ENCODE assay signal across 1 cellular context in the genomic region with DNA sequence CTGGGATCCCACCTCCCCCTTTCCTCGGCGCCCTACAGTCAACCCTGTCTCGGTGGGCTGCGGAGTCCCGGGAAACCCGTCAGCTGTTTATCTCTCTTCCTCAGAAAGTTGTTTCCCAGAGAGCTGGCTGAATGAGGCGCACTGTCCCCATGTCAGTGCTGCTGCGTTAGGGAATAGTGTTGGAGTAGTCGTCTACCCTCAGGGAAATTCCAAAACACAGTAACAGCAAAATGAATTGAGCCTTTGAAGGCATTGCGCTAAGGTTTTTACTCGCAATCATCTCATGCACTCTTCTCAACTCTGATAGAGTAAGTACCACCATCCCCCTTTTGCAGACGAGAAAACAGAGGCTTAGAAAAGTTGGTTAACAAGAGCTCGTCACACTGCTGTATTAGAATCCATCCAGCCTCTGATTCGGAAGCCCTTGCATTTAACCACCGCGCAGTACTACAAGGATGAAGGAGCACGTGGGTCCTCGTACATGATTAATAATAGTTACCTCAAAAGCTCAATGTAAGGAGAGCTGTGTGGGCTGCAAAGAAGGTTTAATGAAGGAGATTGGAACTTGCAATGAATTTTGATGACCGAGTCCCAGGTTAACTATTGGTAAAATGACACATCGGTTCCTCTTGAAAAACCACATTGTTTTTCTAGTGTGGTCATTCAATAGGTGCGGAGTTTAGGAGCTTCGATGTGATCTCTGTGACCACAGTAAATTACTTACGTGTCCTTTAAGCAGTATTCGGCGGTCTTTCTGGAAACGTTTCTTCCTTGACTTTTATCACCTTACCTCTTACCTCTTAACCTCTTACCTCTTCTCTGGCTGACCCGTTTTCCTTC.
TF ChIP-seq lines count a peak whose summit lies in the region.

No MANE protein-coding gene starts in this region.

TF ChIP-seq in K562, 482 proteins besides CTCF, POLR2A, EP300 and RAD21 (continued from another document and continues in another):
- TF ChIP-seq, protein P1, sequence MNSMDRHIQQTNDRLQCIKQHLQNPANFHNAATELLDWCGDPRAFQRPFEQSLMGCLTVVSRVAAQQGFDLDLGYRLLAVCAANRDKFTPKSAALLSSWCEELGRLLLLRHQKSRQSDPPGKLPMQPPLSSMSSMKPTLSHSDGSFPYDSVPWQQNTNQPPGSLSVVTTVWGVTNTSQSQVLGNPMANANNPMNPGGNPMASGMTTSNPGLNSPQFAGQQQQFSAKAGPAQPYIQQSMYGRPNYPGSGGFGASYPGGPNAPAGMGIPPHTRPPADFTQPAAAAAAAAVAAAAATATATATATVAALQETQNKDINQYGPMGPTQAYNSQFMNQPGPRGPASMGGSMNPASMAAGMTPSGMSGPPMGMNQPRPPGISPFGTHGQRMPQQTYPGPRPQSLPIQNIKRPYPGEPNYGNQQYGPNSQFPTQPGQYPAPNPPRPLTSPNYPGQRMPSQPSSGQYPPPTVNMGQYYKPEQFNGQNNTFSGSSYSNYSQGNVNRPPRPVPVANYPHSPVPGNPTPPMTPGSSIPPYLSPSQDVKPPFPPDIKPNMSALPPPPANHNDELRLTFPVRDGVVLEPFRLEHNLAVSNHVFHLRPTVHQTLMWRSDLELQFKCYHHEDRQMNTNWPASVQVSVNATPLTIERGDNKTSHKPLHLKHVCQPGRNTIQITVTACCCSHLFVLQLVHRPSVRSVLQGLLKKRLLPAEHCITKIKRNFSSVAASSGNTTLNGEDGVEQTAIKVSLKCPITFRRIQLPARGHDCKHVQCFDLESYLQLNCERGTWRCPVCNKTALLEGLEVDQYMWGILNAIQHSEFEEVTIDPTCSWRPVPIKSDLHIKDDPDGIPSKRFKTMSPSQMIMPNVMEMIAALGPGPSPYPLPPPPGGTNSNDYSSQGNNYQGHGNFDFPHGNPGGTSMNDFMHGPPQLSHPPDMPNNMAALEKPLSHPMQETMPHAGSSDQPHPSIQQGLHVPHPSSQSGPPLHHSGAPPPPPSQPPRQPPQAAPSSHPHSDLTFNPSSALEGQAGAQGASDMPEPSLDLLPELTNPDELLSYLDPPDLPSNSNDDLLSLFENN (IDR thresholded peaks at IDR 0.05; ENCODE audit: low read depth in 2 of 2, low read length in 2 of 2) = no peak
- TF ChIP-seq ZNF586 (CRISPR knock-in tag; conservative IDR thresholded peaks at IDR 0.05) (no peak), RCOR1 (IDR thresholded peaks at IDR 0.05; ENCODE audit: borderline replicate concordance in 1 of 2, low read depth in 2 of 2, low read length in 2 of 2) (peak in 1 of 2 experiments; percentile 31; a peak in 2 of 4 replicates), ZFP30 (CRISPR knock-in tag; IDR thresholded peaks at IDR 0.05; ENCODE audit: borderline replicate concordance) (no peak), ZNF311 (CRISPR knock-in tag; IDR thresholded peaks at IDR 0.05) (no peak), HMGN3 (IDR thresholded peaks at IDR 0.05; ENCODE audit: borderline replicate concordance, extremely low read depth, insufficient read length, low read depth, low read length) (no peak), CC2D1A (IDR thresholded peaks at IDR 0.05) (no peak), GTF2F1 (IDR thresholded peaks at IDR 0.05; ENCODE audit: low read depth, low read length) (no peak), ZNF668 (CRISPR knock-in tag; IDR thresholded peaks at IDR 0.05) (no peak), ARNT (IDR thresholded peaks at IDR 0.05) (peak; percentile 58 to 73; a peak in 2 of 4 replicates), MCM7 (IDR thresholded peaks at IDR 0.05) (no peak), ZNF316 (IDR thresholded peaks at IDR 0.05) (peak; percentile 90), CREM (IDR thresholded peaks at IDR 0.05; ENCODE audit: low read depth) (no peak), PCBP2 (IDR thresholded peaks at IDR 0.05; ENCODE audit: low read depth, low read length, poor library complexity, severe bottlenecking) (no peak), GATA2 (CRISPR knock-in tag; IDR thresholded peaks at IDR 0.05) (no peak), SIX5 (IDR thresholded peaks at IDR 0.05; ENCODE audit: borderline replicate concordance in 1 of 2, insufficient read depth in 1 of 2, low read depth in 1 of 2, low read length in 2 of 2) (no peak), ZNF165 (CRISPR knock-in tag; IDR thresholded peaks at IDR 0.05; ENCODE audit: borderline replicate concordance) (peak; percentile 43; the same call in 1 of the 2 replicates), POLR2AphosphoS5 (IDR thresholded peaks at IDR 0.05; ENCODE audit: control insufficient read depth, insufficient read depth, low read depth, low read length) (peak; percentile 53; the same call in 1 of the 2 replicates), ZNF584 (CRISPR knock-in tag; IDR thresholded peaks at IDR 0.05; ENCODE audit: low read depth) (no peak; the same call in 1 of the 2 replicates), NCOA6 (IDR thresholded peaks at IDR 0.05) (no peak; the same call in 1 of the 2 replicates), CBFA2T2 (conservative IDR thresholded peaks at IDR 0.05) (no peak), CBX8 (IDR thresholded peaks at IDR 0.05; ENCODE audit: borderline replicate concordance, extremely low read depth, low read depth, low read length, poor library complexity, severe bottlenecking) (no peak), MCM3 (IDR thresholded peaks at IDR 0.05) (no peak)
- TF ChIP-seq, protein P2, sequence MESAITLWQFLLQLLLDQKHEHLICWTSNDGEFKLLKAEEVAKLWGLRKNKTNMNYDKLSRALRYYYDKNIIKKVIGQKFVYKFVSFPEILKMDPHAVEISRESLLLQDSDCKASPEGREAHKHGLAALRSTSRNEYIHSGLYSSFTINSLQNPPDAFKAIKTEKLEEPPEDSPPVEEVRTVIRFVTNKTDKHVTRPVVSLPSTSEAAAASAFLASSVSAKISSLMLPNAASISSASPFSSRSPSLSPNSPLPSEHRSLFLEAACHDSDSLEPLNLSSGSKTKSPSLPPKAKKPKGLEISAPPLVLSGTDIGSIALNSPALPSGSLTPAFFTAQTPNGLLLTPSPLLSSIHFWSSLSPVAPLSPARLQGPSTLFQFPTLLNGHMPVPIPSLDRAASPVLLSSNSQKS (CRISPR knock-in tag; IDR thresholded peaks at IDR 0.05) = no peak
- TF ChIP-seq, protein P3, sequence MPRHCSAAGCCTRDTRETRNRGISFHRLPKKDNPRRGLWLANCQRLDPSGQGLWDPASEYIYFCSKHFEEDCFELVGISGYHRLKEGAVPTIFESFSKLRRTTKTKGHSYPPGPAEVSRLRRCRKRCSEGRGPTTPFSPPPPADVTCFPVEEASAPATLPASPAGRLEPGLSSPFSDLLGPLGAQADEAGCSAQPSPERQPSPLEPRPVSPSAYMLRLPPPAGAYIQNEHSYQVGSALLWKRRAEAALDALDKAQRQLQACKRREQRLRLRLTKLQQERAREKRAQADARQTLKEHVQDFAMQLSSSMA (CRISPR knock-in tag; IDR thresholded peaks at IDR 0.05) = 0 out of 2 replicates have a peak, but pooled peaks have one; percentile 7
- TF ChIP-seq, protein P4, sequence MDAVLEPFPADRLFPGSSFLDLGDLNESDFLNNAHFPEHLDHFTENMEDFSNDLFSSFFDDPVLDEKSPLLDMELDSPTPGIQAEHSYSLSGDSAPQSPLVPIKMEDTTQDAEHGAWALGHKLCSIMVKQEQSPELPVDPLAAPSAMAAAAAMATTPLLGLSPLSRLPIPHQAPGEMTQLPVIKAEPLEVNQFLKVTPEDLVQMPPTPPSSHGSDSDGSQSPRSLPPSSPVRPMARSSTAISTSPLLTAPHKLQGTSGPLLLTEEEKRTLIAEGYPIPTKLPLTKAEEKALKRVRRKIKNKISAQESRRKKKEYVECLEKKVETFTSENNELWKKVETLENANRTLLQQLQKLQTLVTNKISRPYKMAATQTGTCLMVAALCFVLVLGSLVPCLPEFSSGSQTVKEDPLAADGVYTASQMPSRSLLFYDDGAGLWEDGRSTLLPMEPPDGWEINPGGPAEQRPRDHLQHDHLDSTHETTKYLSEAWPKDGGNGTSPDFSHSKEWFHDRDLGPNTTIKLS (IDR thresholded peaks at IDR 0.05; ENCODE audit: borderline replicate concordance, low read depth) = no peak
- TF ChIP-seq, protein P5, sequence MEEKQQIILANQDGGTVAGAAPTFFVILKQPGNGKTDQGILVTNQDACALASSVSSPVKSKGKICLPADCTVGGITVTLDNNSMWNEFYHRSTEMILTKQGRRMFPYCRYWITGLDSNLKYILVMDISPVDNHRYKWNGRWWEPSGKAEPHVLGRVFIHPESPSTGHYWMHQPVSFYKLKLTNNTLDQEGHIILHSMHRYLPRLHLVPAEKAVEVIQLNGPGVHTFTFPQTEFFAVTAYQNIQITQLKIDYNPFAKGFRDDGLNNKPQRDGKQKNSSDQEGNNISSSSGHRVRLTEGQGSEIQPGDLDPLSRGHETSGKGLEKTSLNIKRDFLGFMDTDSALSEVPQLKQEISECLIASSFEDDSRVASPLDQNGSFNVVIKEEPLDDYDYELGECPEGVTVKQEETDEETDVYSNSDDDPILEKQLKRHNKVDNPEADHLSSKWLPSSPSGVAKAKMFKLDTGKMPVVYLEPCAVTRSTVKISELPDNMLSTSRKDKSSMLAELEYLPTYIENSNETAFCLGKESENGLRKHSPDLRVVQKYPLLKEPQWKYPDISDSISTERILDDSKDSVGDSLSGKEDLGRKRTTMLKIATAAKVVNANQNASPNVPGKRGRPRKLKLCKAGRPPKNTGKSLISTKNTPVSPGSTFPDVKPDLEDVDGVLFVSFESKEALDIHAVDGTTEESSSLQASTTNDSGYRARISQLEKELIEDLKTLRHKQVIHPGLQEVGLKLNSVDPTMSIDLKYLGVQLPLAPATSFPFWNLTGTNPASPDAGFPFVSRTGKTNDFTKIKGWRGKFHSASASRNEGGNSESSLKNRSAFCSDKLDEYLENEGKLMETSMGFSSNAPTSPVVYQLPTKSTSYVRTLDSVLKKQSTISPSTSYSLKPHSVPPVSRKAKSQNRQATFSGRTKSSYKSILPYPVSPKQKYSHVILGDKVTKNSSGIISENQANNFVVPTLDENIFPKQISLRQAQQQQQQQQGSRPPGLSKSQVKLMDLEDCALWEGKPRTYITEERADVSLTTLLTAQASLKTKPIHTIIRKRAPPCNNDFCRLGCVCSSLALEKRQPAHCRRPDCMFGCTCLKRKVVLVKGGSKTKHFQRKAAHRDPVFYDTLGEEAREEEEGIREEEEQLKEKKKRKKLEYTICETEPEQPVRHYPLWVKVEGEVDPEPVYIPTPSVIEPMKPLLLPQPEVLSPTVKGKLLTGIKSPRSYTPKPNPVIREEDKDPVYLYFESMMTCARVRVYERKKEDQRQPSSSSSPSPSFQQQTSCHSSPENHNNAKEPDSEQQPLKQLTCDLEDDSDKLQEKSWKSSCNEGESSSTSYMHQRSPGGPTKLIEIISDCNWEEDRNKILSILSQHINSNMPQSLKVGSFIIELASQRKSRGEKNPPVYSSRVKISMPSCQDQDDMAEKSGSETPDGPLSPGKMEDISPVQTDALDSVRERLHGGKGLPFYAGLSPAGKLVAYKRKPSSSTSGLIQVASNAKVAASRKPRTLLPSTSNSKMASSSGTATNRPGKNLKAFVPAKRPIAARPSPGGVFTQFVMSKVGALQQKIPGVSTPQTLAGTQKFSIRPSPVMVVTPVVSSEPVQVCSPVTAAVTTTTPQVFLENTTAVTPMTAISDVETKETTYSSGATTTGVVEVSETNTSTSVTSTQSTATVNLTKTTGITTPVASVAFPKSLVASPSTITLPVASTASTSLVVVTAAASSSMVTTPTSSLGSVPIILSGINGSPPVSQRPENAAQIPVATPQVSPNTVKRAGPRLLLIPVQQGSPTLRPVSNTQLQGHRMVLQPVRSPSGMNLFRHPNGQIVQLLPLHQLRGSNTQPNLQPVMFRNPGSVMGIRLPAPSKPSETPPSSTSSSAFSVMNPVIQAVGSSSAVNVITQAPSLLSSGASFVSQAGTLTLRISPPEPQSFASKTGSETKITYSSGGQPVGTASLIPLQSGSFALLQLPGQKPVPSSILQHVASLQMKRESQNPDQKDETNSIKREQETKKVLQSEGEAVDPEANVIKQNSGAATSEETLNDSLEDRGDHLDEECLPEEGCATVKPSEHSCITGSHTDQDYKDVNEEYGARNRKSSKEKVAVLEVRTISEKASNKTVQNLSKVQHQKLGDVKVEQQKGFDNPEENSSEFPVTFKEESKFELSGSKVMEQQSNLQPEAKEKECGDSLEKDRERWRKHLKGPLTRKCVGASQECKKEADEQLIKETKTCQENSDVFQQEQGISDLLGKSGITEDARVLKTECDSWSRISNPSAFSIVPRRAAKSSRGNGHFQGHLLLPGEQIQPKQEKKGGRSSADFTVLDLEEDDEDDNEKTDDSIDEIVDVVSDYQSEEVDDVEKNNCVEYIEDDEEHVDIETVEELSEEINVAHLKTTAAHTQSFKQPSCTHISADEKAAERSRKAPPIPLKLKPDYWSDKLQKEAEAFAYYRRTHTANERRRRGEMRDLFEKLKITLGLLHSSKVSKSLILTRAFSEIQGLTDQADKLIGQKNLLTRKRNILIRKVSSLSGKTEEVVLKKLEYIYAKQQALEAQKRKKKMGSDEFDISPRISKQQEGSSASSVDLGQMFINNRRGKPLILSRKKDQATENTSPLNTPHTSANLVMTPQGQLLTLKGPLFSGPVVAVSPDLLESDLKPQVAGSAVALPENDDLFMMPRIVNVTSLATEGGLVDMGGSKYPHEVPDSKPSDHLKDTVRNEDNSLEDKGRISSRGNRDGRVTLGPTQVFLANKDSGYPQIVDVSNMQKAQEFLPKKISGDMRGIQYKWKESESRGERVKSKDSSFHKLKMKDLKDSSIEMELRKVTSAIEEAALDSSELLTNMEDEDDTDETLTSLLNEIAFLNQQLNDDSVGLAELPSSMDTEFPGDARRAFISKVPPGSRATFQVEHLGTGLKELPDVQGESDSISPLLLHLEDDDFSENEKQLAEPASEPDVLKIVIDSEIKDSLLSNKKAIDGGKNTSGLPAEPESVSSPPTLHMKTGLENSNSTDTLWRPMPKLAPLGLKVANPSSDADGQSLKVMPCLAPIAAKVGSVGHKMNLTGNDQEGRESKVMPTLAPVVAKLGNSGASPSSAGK (IDR thresholded peaks at IDR 0.05) = peak; percentile 83
- TF ChIP-seq, protein P6, sequence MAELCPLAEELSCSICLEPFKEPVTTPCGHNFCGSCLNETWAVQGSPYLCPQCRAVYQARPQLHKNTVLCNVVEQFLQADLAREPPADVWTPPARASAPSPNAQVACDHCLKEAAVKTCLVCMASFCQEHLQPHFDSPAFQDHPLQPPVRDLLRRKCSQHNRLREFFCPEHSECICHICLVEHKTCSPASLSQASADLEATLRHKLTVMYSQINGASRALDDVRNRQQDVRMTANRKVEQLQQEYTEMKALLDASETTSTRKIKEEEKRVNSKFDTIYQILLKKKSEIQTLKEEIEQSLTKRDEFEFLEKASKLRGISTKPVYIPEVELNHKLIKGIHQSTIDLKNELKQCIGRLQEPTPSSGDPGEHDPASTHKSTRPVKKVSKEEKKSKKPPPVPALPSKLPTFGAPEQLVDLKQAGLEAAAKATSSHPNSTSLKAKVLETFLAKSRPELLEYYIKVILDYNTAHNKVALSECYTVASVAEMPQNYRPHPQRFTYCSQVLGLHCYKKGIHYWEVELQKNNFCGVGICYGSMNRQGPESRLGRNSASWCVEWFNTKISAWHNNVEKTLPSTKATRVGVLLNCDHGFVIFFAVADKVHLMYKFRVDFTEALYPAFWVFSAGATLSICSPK (IDR thresholded peaks at IDR 0.05; ENCODE audit: borderline replicate concordance) = no peak
- TF ChIP-seq, protein P7, sequence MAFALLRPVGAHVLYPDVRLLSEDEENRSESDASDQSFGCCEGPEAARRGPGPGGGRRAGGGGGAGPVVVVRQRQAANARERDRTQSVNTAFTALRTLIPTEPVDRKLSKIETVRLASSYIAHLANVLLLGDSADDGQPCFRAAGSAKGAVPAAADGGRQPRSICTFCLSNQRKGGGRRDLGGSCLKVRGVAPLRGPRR (CRISPR knock-in tag; IDR thresholded peaks at IDR 0.05) = no peak
